In the genomic region with DNA sequence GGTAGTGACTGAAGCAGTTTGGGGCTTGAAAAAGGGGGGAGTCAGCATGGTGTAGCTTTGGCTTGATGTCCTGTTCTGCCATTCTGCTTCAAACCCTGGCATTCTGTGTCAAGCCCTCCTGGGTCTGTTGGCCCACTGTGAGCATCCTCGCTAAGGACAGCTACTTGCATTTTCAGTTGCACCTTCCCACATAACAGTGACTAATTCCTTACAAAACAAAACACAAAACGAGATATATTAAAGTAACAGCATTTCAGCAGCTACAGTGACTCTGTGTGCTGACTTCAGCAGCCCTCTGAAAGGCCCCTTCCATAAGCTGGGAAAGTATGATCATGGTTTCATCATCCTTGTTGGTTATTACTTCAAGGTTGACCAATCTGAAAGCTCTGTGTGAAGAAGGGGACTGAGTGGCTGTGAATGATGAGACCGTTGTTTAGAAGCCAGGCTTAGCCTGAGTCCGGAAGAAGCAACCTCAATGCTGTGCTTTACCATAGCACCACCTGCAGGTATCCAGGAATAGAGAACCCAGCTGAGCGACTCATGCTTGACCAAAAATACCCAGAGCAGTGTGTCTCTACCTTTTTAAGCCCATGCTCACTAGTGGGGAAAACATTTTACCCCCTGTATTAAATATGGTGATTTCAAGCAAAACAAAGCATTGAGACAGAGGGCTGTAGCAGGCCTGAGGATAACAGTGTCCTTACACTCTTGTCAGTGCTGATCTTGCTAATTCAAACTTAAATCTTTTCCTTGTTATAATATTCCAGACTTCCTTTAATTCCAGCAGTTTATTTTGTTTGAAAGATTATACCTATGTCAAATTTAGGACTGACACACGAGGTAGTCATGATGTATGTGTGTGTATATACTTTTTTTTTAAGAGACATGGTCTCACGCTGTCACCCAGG, we compare ENCODE assay signal across 8 cellular contexts. TPM values are rescaled to one million over a fixed set of nuclear protein-coding genes. Genes with fewer than 3 reads are reported as not detected.
DNase-seq lines count a peak whose midpoint lies in the region; ATAC-seq and TF ChIP-seq lines count a peak whose summit lies in the region.

No MANE protein-coding gene starts in this region.

- H3K27me3 Mint-ChIP-seq in chondrocyte (ENCODE audit: low read depth) = no peaks in the 10 kb centered on the region

- H3K27me3 ChIP-seq in HL-60 (ENCODE audit: insufficient read depth, poor library complexity, severe bottlenecking) (no peaks in the 10 kb centered on the region), stomach (no peaks in the 10 kb centered on the region)

- H3K9me3 Mint-ChIP-seq in chondrocyte (ENCODE audit: low read depth) = no peaks in the 10 kb centered on the region

- intact Hi-C loops in stomach (cut with DNase I; ENCODE audit: low total_unique reads) = no loop called here

- no peak overlapping the region for H3K4me3 Mint-ChIP-seq in chondrocyte (ENCODE audit: unreplicated experiment)

- WGBS in stomach, 5 donors = 44 to 59% (median 48%) methylated on average over 7 of the region's 7 CpGs

- peak; percentile 73 for ATAC-seq in GM21526 (IDR thresholded peaks at IDR 0.05; ENCODE audit: low FRiP score, unreplicated experiment)
- ATAC-seq in left lobe of liver = peak; percentile 83

- H3K36me3 ChIP-seq in stomach = peaks cover 10 to 43% (median 33%) of the 10 kb centered on the region in 4 donors

- H3K4me1 Mint-ChIP-seq in chondrocyte (ENCODE audit: low read depth) = peaks cover 7% of the 10 kb centered on the region

- H3K27ac Mint-ChIP-seq in chondrocyte (ENCODE audit: unreplicated experiment) = peak overlapping the region; percentile 74

- no peak for TF ChIP-seq EP300 in stomach (IDR thresholded peaks at IDR 0.05)

- DNase-seq in NK-92 treated with Interleukin-12 subunit alpha and Interleukin-12 subunit beta, amount 100 ng/mL, for 24 hours (lab: John Stamatoyannopoulos, UW) = peak; percentile 26
- no peak for DNase-seq in NK-92 (lab: John Stamatoyannopoulos, UW; ENCODE audit: unreplicated experiment)
- DNase-seq in HL-60 (ENCODE audit: low read depth in 1 of 2, low spot score in 1 of 2) = peak; percentile 78
- peak; percentile 35 for DNase-seq in SKM-1 (lab: John Stamatoyannopoulos, UW; ENCODE audit: unreplicated experiment)
- DNase-seq in chondrocyte (ENCODE audit: low spot score) = no peak
- no peak for DNase-seq in left lobe of liver (ENCODE audit: low spot score)
- no peak for DNase-seq in stomach

- peak; percentile 93 for TF ChIP-seq CTCF in HL-60 (IDR thresholded peaks at IDR 0.05; ENCODE audit: insufficient read depth, low read length)
- TF ChIP-seq CTCF in chondrocyte (IDR thresholded peaks at IDR 0.05) = peak; percentile 82
- TF ChIP-seq CTCF in stomach (IDR thresholded peaks at IDR 0.05) = peak in 4 of 7 experiments; percentile 24 to 46 (median 41)

- no peak overlapping the region for H3K27ac ChIP-seq in HL-60 (replicated peaks)
- H3K27ac ChIP-seq in stomach = peak overlapping the region in 3 of 5 donors; percentile 32 to 52 (median 50)

- peaks cover 0 to 19% (median 8%) of the 10 kb centered on the region in 4 donors for H3K4me1 ChIP-seq in stomach

- no peak for TF ChIP-seq POLR2A in stomach (IDR thresholded peaks at IDR 0.05)

- no peaks in the 10 kb centered on the region for H3K9me3 ChIP-seq in stomach

- no peaks in the 10 kb centered on the region for H3K36me3 Mint-ChIP-seq in chondrocyte (ENCODE audit: low read depth)

- no peak overlapping the region for H3K4me3 ChIP-seq in HL-60 (replicated peaks; ENCODE audit: insufficient read depth, low read length)
- H3K4me3 ChIP-seq in stomach = no peak overlapping the region

RNA-seq across cellular contexts. Expression of a gene that starts 42.6 kb away (rescaled TPM):
- total RNA-seq in chondrocyte = 0.30 to 0.54 TPM (median 0.51 TPM) in 3 replicates
- total RNA-seq in left lobe of liver = 0.10 TPM
- 1 to 10 TPM in 3 of 5 donors, not detected in 2; 1.2 to 9.2 (median 5.1) TPM for total RNA-seq in stomach
- polyA plus RNA-seq in stomach = under 1 TPM in 2 of 3 donors, not detected in 1; 0.12 to 0.18 TPM

Comparison
In these comparisons a context has a peak if more than half of its experiments do, and no peak if none do; other contexts are left out.
1. DNase-seq: peak in NK-92 treated with Interleukin-12 subunit alpha and Interleukin-12 subunit beta, amount 100 ng/mL, for 24 hours (single experiment), HL-60 (2 of 2) and SKM-1 (single experiment); none in NK-92 (single experiment), chondrocyte (single experiment), left lobe of liver (single experiment) and stomach (single experiment).
2. CTCF ChIP-seq: peak in every context shown above with its lines; median percentile 93 in HL-60; 82 in chondrocyte; 41 in stomach.